ENCODE assay signal across 24 cellular contexts in the genomic region with DNA sequence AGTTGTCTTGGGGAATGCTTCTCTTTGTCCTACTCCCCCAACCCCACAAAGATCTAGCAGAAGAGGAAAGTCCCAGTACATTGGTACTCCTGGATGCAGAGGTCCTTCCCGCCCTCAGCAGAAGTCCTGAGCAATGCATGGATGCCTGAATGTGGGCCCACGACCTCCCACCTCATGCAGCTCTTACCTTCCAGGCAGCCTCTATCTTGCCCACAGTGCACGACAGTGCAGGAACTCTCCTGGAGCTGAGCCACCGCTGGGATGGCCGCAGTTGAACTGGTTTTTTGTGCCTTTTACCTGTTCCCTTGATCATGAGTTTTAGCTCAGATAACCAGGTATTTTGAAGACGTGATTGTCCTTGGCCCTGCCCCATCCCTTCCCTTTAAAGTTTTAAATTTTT. TPM values are rescaled to one million over a fixed set of nuclear protein-coding genes. Genes with fewer than 3 reads are reported as not detected.
"Had no signal": no experiment of that assay in that cellular context is flagged by ENCODE, and none has a peak within 500 bp of the region (broad histone marks: within the 10 kb centered on the region; RNA-seq: fewer than 3 reads in every experiment).

No MANE protein-coding gene starts in this region.

- DNase-seq: IMR-90, Kasumi-1, MM.1S, NCI-H1092 treated with DMSO at 0.1 percent for 48 hours, NCI-H1436, NCI-H187, NCI-H2029, NCI-H2081 treated with DMSO at 0.1 percent for 48 hours, NCI-H2171, NCI-H226, NCI-H446, NCI-H510A, NCI-H524 treated with DMSO at 0.1 percent for 48 hours, NCI-H69, NCI-H774, Right ventricle myocardium superior, RPMI8226, SIG-M5 had no signal

- FAIRE-seq: HepG2, RCC 7860 had no signal

- H3K4me2 ChIP-seq: KMS-11 had no signal

- H3K4me3 ChIP-seq: SJSA1, SK-N-MC had no signal

- H3K27me3 ChIP-seq: SJSA1 had no signal

- H3K9me3 ChIP-seq: SJSA1 had no signal

- H3K9ac ChIP-seq: KMS-11 had no signal

- ATAC-seq: HepG2 had no signal

- H3K27ac ChIP-seq: KMS-11, SJSA1, SK-N-MC had no signal

RNA-seq across cellular contexts. Expression of a gene that starts 37.9 kb away (rescaled TPM):
- total RNA-seq: HepG2, HT1080 had no signal
- polyA plus RNA-seq: HepG2 had no signal
